Comparison of ENCODE assay signal across 9 cellular contexts in genomic region chr1:221715321-221716169, GRCh38. TPM values are rescaled to one million over a fixed set of nuclear protein-coding genes. Genes with fewer than 3 reads are reported as not detected.
DNase-seq lines count a peak whose midpoint lies in the region; ATAC-seq, FAIRE-seq and TF ChIP-seq lines count a peak whose summit lies in the region.
"Had no signal": no experiment of that assay in that cellular context is flagged by ENCODE, and none has a peak within 500 bp of the region (broad histone marks: within the 10 kb centered on the region; RNA-seq: fewer than 3 reads in every experiment).

No MANE protein-coding gene starts in this region.

- CTCF ChIA-PET in PC-9 (lab: Charles Lee), result no interaction called here

- H3K27me3 ChIP-seq in HUES6 (ENCODE audit: control insufficient read depth, insufficient read depth, low read length), result no peaks in the 10 kb centered on the region
- H3K27me3 ChIP-seq in PC-9 (ENCODE audit: insufficient read depth, low read depth), result no peaks in the 10 kb centered on the region
- H3K27me3 ChIP-seq in esophagus muscularis mucosa, result no peaks in the 10 kb centered on the region
- no peaks in the 10 kb centered on the region for H3K27me3 ChIP-seq in rectal smooth muscle tissue (ENCODE audit: control insufficient read depth, insufficient read depth, low read length)
- H3K27me3 ChIP-seq: tibial artery had no signal

- H4K20me1 ChIP-seq in PC-9 (ENCODE audit: insufficient read depth), result no peaks in the 10 kb centered on the region

- ATAC-seq in HG03045 (IDR thresholded peaks at IDR 0.05; ENCODE audit: unreplicated experiment), result no peak

- H2AFZ ChIP-seq in PC-9, result no peak overlapping the region

- H3K9ac ChIP-seq in HUES6 (ENCODE audit: low read length) (peak overlapping the region; percentile 86), rectal smooth muscle tissue (ENCODE audit: low read length) (no peak overlapping the region)

- H3K27ac ChIP-seq in HUES6 (ENCODE audit: low read depth, low read length), result peak overlapping the region; percentile 91; the same call in 1 of the 2 replicates
- H3K27ac ChIP-seq in PC-9, result no peak overlapping the region
- peak overlapping the region; percentile 69 to 77 (median 72) for H3K27ac ChIP-seq in esophagus muscularis mucosa (replicated peaks in 1 of 4)
- H3K27ac ChIP-seq in rectal smooth muscle tissue (ENCODE audit: low read depth, low read length), result peak overlapping the region; percentile 85
- H3K27ac ChIP-seq: tibial artery had no signal

- H3K4me3 ChIP-seq in HUES6 (ENCODE audit: low read depth, low read length), result peak overlapping the region; percentile 34
- no peak overlapping the region for H3K4me3 ChIP-seq in PC-9
- H3K4me3 ChIP-seq in esophagus muscularis mucosa, result no peak overlapping the region
- H3K4me3 ChIP-seq in rectal smooth muscle tissue (ENCODE audit: low read length), result no peak overlapping the region
- H3K4me3 ChIP-seq: tibial artery had no signal

- 54% methylated on average over 2 of the region's 2 CpGs for WGBS in esophagus muscularis mucosa

- no peak for TF ChIP-seq POLR2A in esophagus muscularis mucosa (IDR thresholded peaks at IDR 0.05; ENCODE audit: low read depth)

- peaks cover 19% of the 10 kb centered on the region; the same call in 1 of the 2 replicates for H3K79me2 ChIP-seq in PC-9 (ENCODE audit: low read depth)

- peaks cover 2% of the 10 kb centered on the region; the same call in 1 of the 2 replicates for H3K36me3 ChIP-seq in HUES6 (ENCODE audit: control insufficient read depth, insufficient read depth, low read length)
- H3K36me3 ChIP-seq in PC-9 (ENCODE audit: low read depth), result no peaks in the 10 kb centered on the region
- H3K36me3 ChIP-seq in esophagus muscularis mucosa, result no peaks in the 10 kb centered on the region
- no peaks in the 10 kb centered on the region for H3K36me3 ChIP-seq in rectal smooth muscle tissue (ENCODE audit: control insufficient read depth, insufficient read depth, low read length)
- H3K36me3 ChIP-seq: tibial artery had no signal

- DNase-seq in PC-9 (peak in 1 of 2 experiments; percentile 54), esophagus muscularis mucosa (ENCODE audit: extremely low spot score) (no peak), activated gamma-delta T cell (lab: John Stamatoyannopoulos, UW) (no peak), urothelium cell line (ENCODE audit: low spot score) (no peak), NCI-H128 (lab: John Stamatoyannopoulos, UW; ENCODE audit: unreplicated experiment) (no peak)
- DNase-seq: tibial artery had no signal

- intact Hi-C loops in PC-9 (cut with micrococcal nuclease; ENCODE audit: unreplicated experiment) (no loop called here), esophagus muscularis mucosa (cut with DNase I) (no loop called here)

- H3K9me2 ChIP-seq in PC-9 (ENCODE audit: insufficient read depth), result no peaks in the 10 kb centered on the region

- H3K4me1 ChIP-seq in HUES6 (ENCODE audit: control insufficient read depth, insufficient read depth, low read length), result peaks cover 81% of the 10 kb centered on the region
- H3K4me1 ChIP-seq in PC-9 (replicated peaks; ENCODE audit: insufficient read depth), result peaks cover 65% of the 10 kb centered on the region
- H3K4me1 ChIP-seq in esophagus muscularis mucosa, result peaks cover 20 to 93% (median 89%) of the 10 kb centered on the region in 4 donors
- H3K4me1 ChIP-seq in rectal smooth muscle tissue (ENCODE audit: control insufficient read depth, insufficient read depth, low read length), result peaks cover 63% of the 10 kb centered on the region

- BruUV-seq in PC-9 (replicated peaks; lab: Mats Ljungman, UMichigan), result no TSS peak

- FAIRE-seq in urothelium cell line (lab: Jason Lieb, UNC), result no peak

- TF ChIP-seq EP300 in esophagus muscularis mucosa (IDR thresholded peaks at IDR 0.05), result no peak

- no peaks in the 10 kb centered on the region for H3K9me3 ChIP-seq in HUES6 (ENCODE audit: control insufficient read depth, insufficient read depth, low read depth, low read length)
- no peaks in the 10 kb centered on the region for H3K9me3 ChIP-seq in PC-9 (ENCODE audit: insufficient read depth, low read depth)
- no peaks in the 10 kb centered on the region for H3K9me3 ChIP-seq in esophagus muscularis mucosa
- H3K9me3 ChIP-seq: tibial artery had no signal

- TF ChIP-seq CTCF in PC-9 (conservative IDR thresholded peaks at IDR 0.05) (no peak), esophagus muscularis mucosa (IDR thresholded peaks at IDR 0.05) (no peak)

- peak overlapping the region; percentile 57 for H3K4me2 ChIP-seq in PC-9

- POLR2A ChIA-PET in PC-9 (lab: Charles Lee; ENCODE audit: unreplicated experiment), result interaction anchor here (0.5 kb wide), 1 partner anchor 246 kb away, joined by 3 read pairs; no protein-coding TSS in a partner anchor

- peaks cover 16% of the 10 kb centered on the region for H3F3A ChIP-seq in PC-9 (ENCODE audit: insufficient read depth, low read depth)

RNA-seq across cellular contexts. Expression of gene DUSP10, which starts 26.3 kb away (rescaled TPM):
- total RNA-seq in PC-9 (2021), result 7.0 and 8.7 TPM in 2 replicates
- 10 to 100 TPM in 2 of 4 donors, 1 to 10 TPM in 2; 5.5 to 13.1 (median 8.6) TPM for total RNA-seq in esophagus muscularis mucosa
